ENCODE assay signal across 8 cellular contexts in the genomic region with DNA sequence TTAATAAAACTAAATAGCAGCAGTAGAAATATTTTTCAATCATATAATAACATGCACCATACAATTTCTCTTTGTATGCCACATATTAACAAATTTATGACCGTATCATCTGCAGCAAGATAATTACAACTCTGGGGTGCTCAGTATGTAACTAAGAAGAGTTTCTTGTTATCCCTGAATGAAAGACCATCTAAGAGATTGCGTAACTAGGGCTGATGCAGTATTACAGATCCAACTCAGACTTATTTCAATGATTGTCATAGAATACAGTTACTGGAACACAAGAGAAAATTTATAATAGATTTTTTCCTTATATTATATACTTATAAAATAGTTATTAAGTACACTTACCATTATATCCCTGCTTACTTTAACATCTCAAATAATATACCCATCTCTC.
"Had no signal": no experiment of that assay in that cellular context is flagged by ENCODE, and none has a peak within 500 bp of the region (broad histone marks: within the 10 kb centered on the region; RNA-seq: fewer than 3 reads in every experiment).

No MANE protein-coding gene starts in this region.

- H3K9me3 ChIP-seq: HAP-1 had no signal

- H3K4me2 ChIP-seq: GM23338 had no signal

- H3K4me1 ChIP-seq: HAP-1 had no signal

- H3K36me3 ChIP-seq: HAP-1 had no signal

- FAIRE-seq: K562 had no signal

- H3K4me3 ChIP-seq: GM23338, HAP-1, K562 had no signal

- H2AFZ ChIP-seq: GM23338 had no signal

- H3K27ac ChIP-seq: HL-60 had no signal

- DNase-seq: H7, HFFc6, KG1 had no signal

- ATAC-seq: GM23338, HCT116, K562 had no signal
